ENCODE assay signal across 8 cellular contexts in genomic region chr1:153611024-153611352, GRCh38. TPM values are rescaled to one million over a fixed set of nuclear protein-coding genes. Genes with fewer than 3 reads are reported as not detected.
DNase-seq lines count a peak whose midpoint lies in the region; TF ChIP-seq lines count a peak whose summit lies in the region.
"Had no signal": no experiment of that assay in that cellular context is flagged by ENCODE, and none has a peak within 500 bp of the region (broad histone marks: within the 10 kb centered on the region; RNA-seq: fewer than 3 reads in every experiment).

No MANE protein-coding gene starts in this region.

- in situ Hi-C loops in astrocyte of the cerebellum (cut with HindIII; ENCODE audit: low sequenced_read_pairs): no loop called here

- peak; percentile 68 for DNase-seq in CD1c-positive myeloid dendritic cell (ENCODE audit: extremely low spot score)
- no peak for DNase-seq in astrocyte of the cerebellum (ENCODE audit: low read depth)
- peak; percentile 73 for DNase-seq in myocyte (ENCODE audit: low read depth)
- DNase-seq in mesenteric fat pad (ENCODE audit: low spot score): no peak
- DNase-seq in MV-4-11 (lab: John Stamatoyannopoulos, UW): no peak
- no peak for DNase-seq in HPDE6-E6E7 (ENCODE audit: extremely low spot score)
- DNase-seq: COR-L47, dorsolateral prefrontal cortex had no signal

- H3K4me3 ChIP-seq in astrocyte of the cerebellum (ENCODE audit: low read depth, low read length): peak overlapping the region; percentile 72

- no peak for TF ChIP-seq CTCF in astrocyte of the cerebellum (IDR thresholded peaks at IDR 0.05; ENCODE audit: low read depth, low read length, missing control alignments)

RNA-seq across cellular contexts. Expression of gene S100A16, which starts 1.9 kb away (rescaled TPM):
- total RNA-seq in myocyte (591 and 800 TPM in 2 replicates), mesenteric fat pad (107 TPM)
- 646 TPM for polyA plus RNA-seq in myocyte (2012)

RNA-seq across cellular contexts. Expression of gene S100A14, which starts 5.1 kb away (rescaled TPM):
- not detected in 2 replicates for total RNA-seq in myocyte
- 0.13 TPM for polyA plus RNA-seq in myocyte (2012)
- 0.35 TPM for total RNA-seq in mesenteric fat pad

RNA-seq across cellular contexts. Expression of gene S100A13, which starts 16.3 kb away (rescaled TPM):
- total RNA-seq in myocyte (237 and 291 TPM in 2 replicates), mesenteric fat pad (146 TPM)
- 643 TPM for polyA plus RNA-seq in myocyte (2012)

RNA-seq across cellular contexts. Expression of gene S100A1, which starts 17.2 kb away (rescaled TPM):
- total RNA-seq in myocyte (0.52 and 3.3 TPM in 2 replicates), mesenteric fat pad (12.6 TPM)
- 12.8 TPM for polyA plus RNA-seq in myocyte (2012)

RNA-seq across cellular contexts. Expression of gene CHTOP, which starts 22.9 kb away (rescaled TPM):
- 59.2 and 71.6 TPM in 2 replicates for total RNA-seq in myocyte
- polyA plus RNA-seq in myocyte (2012): 72.6 TPM
- 55.5 TPM for total RNA-seq in mesenteric fat pad

Comparison
In these comparisons a context has a peak if more than half of its experiments do, and no peak if none do; other contexts are left out.
1. DNase-seq: peak in CD1c-positive myeloid dendritic cell (single experiment) and myocyte (single experiment); none in astrocyte of the cerebellum (single experiment), mesenteric fat pad (single experiment), MV-4-11 (single experiment) and HPDE6-E6E7 (single experiment).